ENCODE assay signal across 23 cellular contexts in the genomic region with DNA sequence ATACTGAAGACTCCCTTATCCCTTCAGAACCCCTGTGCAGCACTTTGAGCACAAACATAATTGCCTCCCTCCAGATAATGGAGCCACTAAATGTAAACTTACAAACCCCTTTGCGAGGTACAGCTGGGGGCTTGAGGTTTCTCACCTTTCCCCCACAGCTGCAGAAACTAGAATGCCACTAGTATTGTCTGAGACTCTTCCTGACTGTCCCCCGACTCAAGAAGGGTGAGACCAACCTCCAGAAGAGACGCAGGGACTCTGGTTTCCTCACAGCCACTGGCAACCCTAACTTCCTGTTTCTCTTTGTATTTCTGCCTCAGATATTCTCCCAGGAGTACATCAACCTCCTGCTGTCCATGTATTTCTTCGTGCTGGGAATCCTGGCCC. TPM values are rescaled to one million over a fixed set of nuclear protein-coding genes. Genes with fewer than 3 reads are reported as not detected.
DNase-seq lines count a peak whose midpoint lies in the region; ATAC-seq, FAIRE-seq and TF ChIP-seq lines count a peak whose summit lies in the region.
"Had no signal": no experiment of that assay in that cellular context is flagged by ENCODE, and none has a peak within 500 bp of the region (broad histone marks: within the 10 kb centered on the region; RNA-seq: fewer than 3 reads in every experiment).

No MANE protein-coding gene starts in this region.

- peaks cover 37% of the 10 kb centered on the region for H3K4me1 Mint-ChIP-seq in activated naive CD4-positive, alpha-beta T cell treated with anti-CD3 and anti-CD28 coated beads, Interleukin-2, amount 10 ng/mL, durations not matched to agents 7 days and 5 days
- peaks cover 39% of the 10 kb centered on the region for H3K4me1 Mint-ChIP-seq in astrocyte (ENCODE audit: low read depth, unreplicated experiment)
- H3K4me1 Mint-ChIP-seq in stimulated activated effector memory CD8-positive, alpha-beta T cell treated with anti-CD3 and anti-CD28 coated beads, Interleukin-12 subunit alpha, Interleukin-12 subunit beta, amount 100 ng/mL, for 72 hours, result peaks cover 54% of the 10 kb centered on the region

- H3K36me3 Mint-ChIP-seq in activated naive CD4-positive, alpha-beta T cell treated with anti-CD3 and anti-CD28 coated beads, Interleukin-2, amount 10 ng/mL, durations not matched to agents 7 days and 5 days, result peaks cover 39% of the 10 kb centered on the region
- H3K36me3 Mint-ChIP-seq in astrocyte (ENCODE audit: low read depth, unreplicated experiment), result peaks cover 62% of the 10 kb centered on the region
- peaks cover 95% of the 10 kb centered on the region for H3K36me3 Mint-ChIP-seq in stimulated activated effector memory CD8-positive, alpha-beta T cell treated with anti-CD3 and anti-CD28 coated beads, Interleukin-12 subunit alpha, Interleukin-12 subunit beta, amount 100 ng/mL, for 72 hours

- H3K27me3 Mint-ChIP-seq in activated naive CD4-positive, alpha-beta T cell treated with anti-CD3 and anti-CD28 coated beads, Interleukin-2, amount 10 ng/mL, durations not matched to agents 7 days and 5 days, result no peaks in the 10 kb centered on the region
- no peaks in the 10 kb centered on the region for H3K27me3 Mint-ChIP-seq in astrocyte (ENCODE audit: low read depth, unreplicated experiment)

- peaks cover 13% of the 10 kb centered on the region for H3K4me1 ChIP-seq in astrocyte (ENCODE audit: insufficient read depth, low read length)

- no peak overlapping the region for H3K4me3 Mint-ChIP-seq in activated naive CD4-positive, alpha-beta T cell treated with anti-CD3 and anti-CD28 coated beads, Interleukin-2, amount 10 ng/mL, durations not matched to agents 7 days and 5 days
- H3K4me3 Mint-ChIP-seq in astrocyte (ENCODE audit: unreplicated experiment), result no peak overlapping the region
- H3K4me3 Mint-ChIP-seq in stimulated activated effector memory CD8-positive, alpha-beta T cell treated with anti-CD3 and anti-CD28 coated beads, Interleukin-12 subunit alpha, Interleukin-12 subunit beta, amount 100 ng/mL, for 72 hours, result no peak overlapping the region
- H3K4me3 Mint-ChIP-seq: nephron had no signal

- DNase-seq in activated naive CD4-positive, alpha-beta T cell treated with anti-CD3 and anti-CD28 coated beads, Interleukin-2, amount 10 ng/mL, durations not matched to agents 7 days and 5 days, result no peak
- no peak for DNase-seq in activated naive CD4-positive, alpha-beta T cell treated with Interleukin-2 at 50 U/mL for 16 hours
- peak; percentile 52 to 65 for DNase-seq in Kasumi-1 (lab: John Stamatoyannopoulos, UW)
- no peak for DNase-seq in astrocyte (ENCODE audit: low read depth)
- DNase-seq in stimulated activated effector memory CD8-positive, alpha-beta T cell treated with anti-CD3 and anti-CD28 coated beads, Interleukin-12 subunit alpha, Interleukin-12 subunit beta, amount 100 ng/mL, for 72 hours (ENCODE audit: low spot score in 2 of 2), result no peak
- DNase-seq in NCI-H2107 treated with DMSO at 0.1 percent for 48 hours (lab: John Stamatoyannopoulos, UW; ENCODE audit: unreplicated experiment), result no peak
- DNase-seq in COR-L47 (lab: John Stamatoyannopoulos, UW), result no peak
- DNase-seq: aorta; GDM1; islet precursor cell; NCI-H1436 treated with DMSO at 0.1 percent for 48 hours; NCI-H226; RPMI8226; small intestine; stimulated activated CD4-positive, alpha-beta T cell treated with anti-CD3 and anti-CD28 coated beads, Interleukin-4, amount 100 ng/mL, for 1 hour; substantia nigra had no signal

- H3K9ac ChIP-seq in astrocyte (ENCODE audit: low read length), result no peak overlapping the region

- peaks cover 55% of the 10 kb centered on the region for H3K36me3 ChIP-seq in astrocyte (ENCODE audit: insufficient read depth, low read length)

- H3K9me3 ChIP-seq in astrocyte (ENCODE audit: insufficient read depth, low read depth, low read length), result no peaks in the 10 kb centered on the region
- H3K9me3 ChIP-seq: vagina had no signal

- peak overlapping the region; percentile 29 for H3K27ac Mint-ChIP-seq in activated naive CD4-positive, alpha-beta T cell treated with anti-CD3 and anti-CD28 coated beads, Interleukin-2, amount 10 ng/mL, durations not matched to agents 7 days and 5 days
- peak overlapping the region; percentile 51 for H3K27ac Mint-ChIP-seq in astrocyte (ENCODE audit: unreplicated experiment)
- H3K27ac Mint-ChIP-seq in stimulated activated effector memory CD8-positive, alpha-beta T cell treated with anti-CD3 and anti-CD28 coated beads, Interleukin-12 subunit alpha, Interleukin-12 subunit beta, amount 100 ng/mL, for 72 hours, result peak overlapping the region; percentile 40

- no peak overlapping the region for H2AFZ ChIP-seq in astrocyte (ENCODE audit: low read depth, low read length)

- peaks cover 55% of the 10 kb centered on the region for H3K79me2 ChIP-seq in astrocyte (ENCODE audit: insufficient read depth, low read length)

- FAIRE-seq in astrocyte (lab: Jason Lieb, UNC), result no peak
- FAIRE-seq: GM12878, HTR-8/SVneo, small intestine, TTC549 had no signal

- no peak overlapping the region for H3K4me3 ChIP-seq in astrocyte (ENCODE audit: insufficient read depth, low read depth, low read length)
- H3K4me3 ChIP-seq: GM12878, lung, vagina had no signal

- no peak overlapping the region for H3K4me2 ChIP-seq in astrocyte (ENCODE audit: low read length)

- TF ChIP-seq CTCF in astrocyte (IDR thresholded peaks at IDR 0.05; ENCODE audit: insufficient read depth, low read depth, low read length), result no peak

- H3K27me3 ChIP-seq in astrocyte (ENCODE audit: insufficient read depth, low read length), result no peaks in the 10 kb centered on the region
- H3K27me3 ChIP-seq: vagina had no signal

- CTCF ChIA-PET in activated naive CD4-positive, alpha-beta T cell treated with anti-CD3 and anti-CD28 coated beads, Interleukin-2, amount 10 ng/mL, durations not matched to agents 7 days and 5 days (lab: Charles Lee), result interaction anchor here (1.0 to 1.7 kb wide), 5 partner anchors 17 to 35 kb away, joined by 3 to 6 read pairs (median 3); no protein-coding TSS in a partner anchor

- no peaks in the 10 kb centered on the region for H3K9me3 Mint-ChIP-seq in activated naive CD4-positive, alpha-beta T cell treated with anti-CD3 and anti-CD28 coated beads, Interleukin-2, amount 10 ng/mL, durations not matched to agents 7 days and 5 days
- H3K9me3 Mint-ChIP-seq in astrocyte (ENCODE audit: unreplicated experiment), result no peaks in the 10 kb centered on the region
- no peaks in the 10 kb centered on the region for H3K9me3 Mint-ChIP-seq in stimulated activated effector memory CD8-positive, alpha-beta T cell treated with anti-CD3 and anti-CD28 coated beads, Interleukin-12 subunit alpha, Interleukin-12 subunit beta, amount 100 ng/mL, for 72 hours
- H3K9me3 Mint-ChIP-seq: nephron had no signal

- H3K27ac ChIP-seq in astrocyte (ENCODE audit: low read depth, low read length), result no peak overlapping the region
- H3K27ac ChIP-seq: vagina had no signal

- no peak for ATAC-seq in stimulated activated effector memory CD8-positive, alpha-beta T cell treated with anti-CD3 and anti-CD28 coated beads, Interleukin-12 subunit alpha, Interleukin-12 subunit beta, amount 100 ng/mL, for 72 hours
- no peak for ATAC-seq in GM18858 (IDR thresholded peaks at IDR 0.05; ENCODE audit: unreplicated experiment)
- ATAC-seq: GM12878 had no signal

- peaks cover 67% of the 10 kb centered on the region for H4K20me1 ChIP-seq in astrocyte (ENCODE audit: insufficient read depth, low read length)

RNA-seq across cellular contexts. Expression of a gene that starts 23.6 kb away (rescaled TPM):
- 399 and 435 TPM in 2 replicates for total RNA-seq in astrocyte

Comparison
In these comparisons a context has a peak if more than half of its experiments do, and no peak if none do; other contexts are left out.
1. DNase-seq: peak in Kasumi-1 (2 of 2); none in activated naive CD4-positive, alpha-beta T cell treated with anti-CD3 and anti-CD28 coated beads, Interleukin-2, amount 10 ng/mL, durations not matched to agents 7 days and 5 days (single experiment), activated naive CD4-positive, alpha-beta T cell treated with Interleukin-2 at 50 U/mL for 16 hours (single experiment), astrocyte (single experiment), stimulated activated effector memory CD8-positive, alpha-beta T cell treated with anti-CD3 and anti-CD28 coated beads, Interleukin-12 subunit alpha, Interleukin-12 subunit beta, amount 100 ng/mL, for 72 hours (0 of 2), NCI-H2107 treated with DMSO at 0.1 percent for 48 hours (single experiment) and COR-L47 (single experiment).
2. Peak in every context shown above with its lines, with median percentiles within 50 percentile points of each other: H3K27ac Mint-ChIP-seq.